8 cellular contexts compared by ENCODE assay signal in the genomic region with DNA sequence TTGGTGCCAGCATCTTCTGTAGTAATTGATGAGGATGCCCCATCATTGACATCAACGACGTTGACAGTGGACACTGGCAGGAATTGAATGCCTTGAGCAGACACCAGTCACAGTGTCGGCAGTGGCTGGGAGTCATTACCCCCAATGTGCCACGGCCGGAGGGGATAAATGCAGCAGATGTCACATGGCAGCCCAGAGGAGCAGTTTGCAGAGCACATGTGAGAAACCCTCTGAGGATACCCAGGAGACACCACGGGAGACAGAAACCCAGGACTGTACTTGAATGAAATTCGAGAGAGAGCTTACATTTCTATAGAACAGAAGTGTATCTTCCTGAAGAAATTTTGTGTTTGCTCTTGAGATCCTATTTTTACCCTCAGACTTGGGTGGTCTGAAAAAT.
"Had no signal": no experiment of that assay in that cellular context is flagged by ENCODE, and none has a peak within 500 bp of the region (broad histone marks: within the 10 kb centered on the region; RNA-seq: fewer than 3 reads in every experiment).

No MANE protein-coding gene starts in this region.

- H3K27ac Mint-ChIP-seq: H9 had no signal

- H3K27ac ChIP-seq: GM23248 had no signal

- H2AFZ ChIP-seq: GM23248 had no signal

- H3K4me3 Mint-ChIP-seq: H9 had no signal

- ATAC-seq: K562 had no signal

- DNase-seq: GM23248, GOT3, H9, HCEC 1CT, KG1 had no signal

- FAIRE-seq: H54, HTR-8/SVneo, K562 had no signal

- H3K9ac ChIP-seq: GM23248 had no signal

- H3K4me3 ChIP-seq: GM23248, K562 had no signal
